12 cellular contexts compared by ENCODE assay signal in genomic region chr10:45627412-45628048, GRCh38.
"Had no signal": no experiment of that assay in that cellular context is flagged by ENCODE, and none has a peak within 500 bp of the region (broad histone marks: within the 10 kb centered on the region; RNA-seq: fewer than 3 reads in every experiment).

No MANE protein-coding gene starts in this region.

- H3K4me3 ChIP-seq: smooth muscle cell had no signal

- DNase-seq: activated B cell treated with CpG ODN at 0.5 μM for 24 hours; activated CD4-positive, alpha-beta T cell treated with anti-CD3 and anti-CD28 coated beads for 48 hours; activated CD8-positive, alpha-beta T cell treated with anti-CD3 and anti-CD28 coated beads for 36 hours; activated effector memory CD4-positive, alpha-beta T cell treated with Interleukin-2 at 50 U/mL for 16 hours; activated T-cell treated with anti-CD3 and anti-CD28 coated beads, Interleukin-2, amount 50 U/mL, for 4 hours; amniotic stem cell; midbrain; stimulated activated CD4-positive, alpha-beta T cell treated with anti-CD3 and anti-CD28 coated beads, Interleukin-4, amount 100 ng/mL, for 4 hours; stimulated activated CD8-positive, alpha-beta memory T cell treated with anti-CD3 and anti-CD28 coated beads, Interleukin-4, amount 100 ng/mL, for 48 hours; stimulated activated naive CD4-positive, alpha-beta T cell treated with Interleukin-2 at 50 U/mL for 16 hours; SW 1271 had no signal

- ATAC-seq: activated CD8-positive, alpha-beta T cell treated with anti-CD3 and anti-CD28 coated beads for 36 hours; activated T-cell treated with anti-CD3 and anti-CD28 coated beads, Interleukin-2, amount 50 U/mL, for 4 hours had no signal

- H3K4me2 ChIP-seq: smooth muscle cell had no signal
